8 cellular contexts compared by ENCODE assay signal in genomic region chr19:23978068-23978467, GRCh38.
"Had no signal": no experiment of that assay in that cellular context is flagged by ENCODE, and none has a peak within 500 bp of the region (broad histone marks: within the 10 kb centered on the region; RNA-seq: fewer than 3 reads in every experiment).

No MANE protein-coding gene starts in this region.

- H3K4me1 ChIP-seq: HAP-1 had no signal

- H3K36me3 ChIP-seq: HAP-1 had no signal

- DNase-seq: GM23248, GOT3, H7, H9, HCEC 1CT, HFFc6 had no signal

- H3K27ac ChIP-seq: GM23248 had no signal

- H3K4me2 ChIP-seq: GM23338 had no signal

- H3K4me3 ChIP-seq: GM23248, GM23338, HAP-1 had no signal

- H3K9ac ChIP-seq: GM23248 had no signal

- H3K9me3 ChIP-seq: HAP-1 had no signal

- H2AFZ ChIP-seq: GM23248, GM23338 had no signal
